Comparison of ENCODE assay signal across 10 cellular contexts in the genomic region with DNA sequence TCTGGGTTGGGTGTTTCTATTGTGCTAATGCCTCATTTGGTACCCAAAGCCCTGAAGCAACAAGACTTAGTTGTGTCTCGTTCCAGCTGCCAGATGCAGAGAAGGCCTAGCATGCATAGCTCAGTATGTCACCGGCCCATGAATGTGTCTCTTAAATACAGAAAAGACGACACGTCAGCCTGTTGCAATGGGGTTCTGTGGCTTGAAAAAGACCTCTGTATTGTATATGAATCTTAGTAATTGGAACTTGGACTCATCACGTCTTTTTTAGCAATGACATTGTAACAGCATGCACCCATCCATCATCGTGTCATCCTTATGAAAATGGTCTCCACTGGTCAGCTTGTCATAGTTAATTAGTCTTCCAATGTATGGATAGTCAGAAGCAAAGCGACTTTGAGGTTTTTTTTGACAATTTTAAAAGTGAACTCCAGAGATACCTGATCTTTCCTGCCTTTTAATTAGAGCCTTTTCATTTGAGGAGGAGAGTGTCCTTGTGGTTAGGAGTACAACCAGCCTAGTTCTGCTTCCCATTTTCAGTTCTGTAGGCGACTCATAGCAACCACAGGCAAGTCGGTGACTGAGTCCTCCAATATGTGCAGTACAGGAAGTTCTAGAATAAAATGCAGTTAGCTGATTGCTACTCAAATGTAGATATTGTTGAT.
DNase-seq lines count a peak whose midpoint lies in the region; ATAC-seq and TF ChIP-seq lines count a peak whose summit lies in the region.
"Had no signal": no experiment of that assay in that cellular context is flagged by ENCODE, and none has a peak within 500 bp of the region (broad histone marks: within the 10 kb centered on the region; RNA-seq: fewer than 3 reads in every experiment).

No MANE protein-coding gene starts in this region.

- H4K20me1 ChIP-seq in GM23248 (ENCODE audit: insufficient read depth) (no peaks in the 10 kb centered on the region), neural progenitor cell (ENCODE audit: low read depth) (no peaks in the 10 kb centered on the region)

- no peaks in the 10 kb centered on the region for H3K36me3 ChIP-seq in GM23248 (ENCODE audit: low read depth)
- H3K36me3 ChIP-seq in body of pancreas (replicated peaks in 1 of 2; ENCODE audit: insufficient read depth in 1 of 2, low read depth in 2 of 2): no peaks in the 10 kb centered on the region
- H3K36me3 ChIP-seq in neural progenitor cell: no peaks in the 10 kb centered on the region

- TF ChIP-seq POLR2A in body of pancreas (IDR thresholded peaks at IDR 0.05): no peak

- TF ChIP-seq CTCF in body of pancreas (IDR thresholded peaks at IDR 0.05) (no peak), neural progenitor cell (IDR thresholded peaks at IDR 0.05) (no peak), osteocyte (IDR thresholded peaks at IDR 0.05) (no peak)

- WGBS in GM23248 (ENCODE audit: low coverage in 1 of 2, low lambda C conversion rate in 2 of 2, missing lambda C conversion rate in 2 of 2), 2 experiments: 72 to 75% methylated on average over 9 of the region's 9 CpGs
- WGBS in body of pancreas, 2 donors: 63 to 81% methylated on average over 9 of the region's 9 CpGs

- H3K27me3 Mint-ChIP-seq in neural progenitor cell (ENCODE audit: insufficient read depth, low read depth): peaks cover 6% of the 10 kb centered on the region
- peaks cover 3% of the 10 kb centered on the region for H3K27me3 Mint-ChIP-seq in osteocyte (ENCODE audit: unreplicated experiment)

- intact Hi-C loops in body of pancreas (cut with DNase I): loop anchor here (10.0 kb wide), 1 partner anchor 58 kb away; no protein-coding TSS in a partner anchor

- ATAC-seq in GM18517 (IDR thresholded peaks at IDR 0.05; ENCODE audit: unreplicated experiment) (peak; percentile 71), body of pancreas (no peak)
- ATAC-seq: K562 had no signal

- H3F3A ChIP-seq in GM23248 (ENCODE audit: insufficient read depth): no peaks in the 10 kb centered on the region
- H3F3A ChIP-seq in neural progenitor cell (ENCODE audit: low read depth): no peaks in the 10 kb centered on the region

- H3K9me3 Mint-ChIP-seq in neural progenitor cell (no peaks in the 10 kb centered on the region), osteocyte (ENCODE audit: unreplicated experiment) (no peaks in the 10 kb centered on the region)

- H3K79me2 ChIP-seq in GM23248 (ENCODE audit: insufficient read depth) (no peaks in the 10 kb centered on the region), neural progenitor cell (ENCODE audit: low read depth) (no peaks in the 10 kb centered on the region)

- in situ Hi-C loops in GM23248 (cut with MboI): no loop called here

- H3K9ac ChIP-seq in GM23248 (no peak overlapping the region), neural progenitor cell (no peak overlapping the region)

- no peak overlapping the region for H3K27ac ChIP-seq in GM23248
- no peak overlapping the region for H3K27ac ChIP-seq in body of pancreas
- no peak overlapping the region for H3K27ac ChIP-seq in neural progenitor cell

- no peak overlapping the region for H3K4me3 Mint-ChIP-seq in neural progenitor cell
- no peak overlapping the region for H3K4me3 Mint-ChIP-seq in osteocyte (ENCODE audit: unreplicated experiment)
- H3K4me3 Mint-ChIP-seq: brain had no signal

- no peak overlapping the region for H2AFZ ChIP-seq in GM23248
- no peak overlapping the region for H2AFZ ChIP-seq in neural progenitor cell (replicated peaks)

- no peak overlapping the region for H3K4me2 ChIP-seq in GM23248 (ENCODE audit: unreplicated experiment)
- H3K4me2 ChIP-seq in neural progenitor cell: no peak overlapping the region

- H3K4me3 ChIP-seq in GM23248 (no peak overlapping the region), body of pancreas (no peak overlapping the region), neural progenitor cell (no peak overlapping the region)
- H3K4me3 ChIP-seq: K562 had no signal

- peak; percentile 69 for DNase-seq in GM23248
- DNase-seq in LHCN-M2 (ENCODE audit: low read depth): peak; percentile 58
- DNase-seq in globus pallidus (ENCODE audit: low spot score): peak; percentile 20
- DNase-seq in body of pancreas: no peak
- DNase-seq in neural progenitor cell (ENCODE audit: low spot score): no peak
- DNase-seq in osteocyte (ENCODE audit: extremely low spot score, unreplicated experiment): no peak
- no peak for DNase-seq in NCI-H1694 treated with DMSO at 0.1 percent for 48 hours (lab: John Stamatoyannopoulos, UW)

- H3K9me3 ChIP-seq in GM23248 (ENCODE audit: low read depth): no peaks in the 10 kb centered on the region
- H3K9me3 ChIP-seq in body of pancreas: no peaks in the 10 kb centered on the region
- no peaks in the 10 kb centered on the region for H3K9me3 ChIP-seq in neural progenitor cell (ENCODE audit: low read depth)

- no peaks in the 10 kb centered on the region for H3K36me3 Mint-ChIP-seq in neural progenitor cell
- H3K36me3 Mint-ChIP-seq in osteocyte (ENCODE audit: unreplicated experiment): no peaks in the 10 kb centered on the region
- H3K36me3 Mint-ChIP-seq: brain had no signal

- no peaks in the 10 kb centered on the region for H3K9me2 ChIP-seq in GM23248 (ENCODE audit: insufficient read depth)

- H3K27me3 ChIP-seq in GM23248 (replicated peaks; ENCODE audit: insufficient read depth) (0 out of 2 replicates have a peak, but pooled peaks cover 2% of the 10 kb centered on the region), body of pancreas (no peaks in the 10 kb centered on the region), neural progenitor cell (no peaks in the 10 kb centered on the region)

- H3K4me1 ChIP-seq in GM23248 (ENCODE audit: insufficient read depth) (peaks cover 3% of the 10 kb centered on the region; the same call in 1 of the 2 replicates), body of pancreas (no peaks in the 10 kb centered on the region), neural progenitor cell (peaks cover 5% of the 10 kb centered on the region)

- H3K4me1 Mint-ChIP-seq in neural progenitor cell: no peaks in the 10 kb centered on the region
- H3K4me1 Mint-ChIP-seq in osteocyte (ENCODE audit: unreplicated experiment): peaks cover 2% of the 10 kb centered on the region
- H3K4me1 Mint-ChIP-seq: brain had no signal

- no peak overlapping the region for H3K27ac Mint-ChIP-seq in neural progenitor cell
- H3K27ac Mint-ChIP-seq in osteocyte (ENCODE audit: unreplicated experiment): no peak overlapping the region

Comparison
In these comparisons a context has a peak if more than half of its experiments do, and no peak if none do; other contexts are left out.
1. DNase-seq: peak in GM23248 (single experiment), LHCN-M2 (single experiment) and globus pallidus (single experiment); none in body of pancreas (0 of 4), neural progenitor cell (single experiment), osteocyte (single experiment) and NCI-H1694 treated with DMSO at 0.1 percent for 48 hours (single experiment).